Comparison of ENCODE assay signal across 1 cellular context in the genomic region with DNA sequence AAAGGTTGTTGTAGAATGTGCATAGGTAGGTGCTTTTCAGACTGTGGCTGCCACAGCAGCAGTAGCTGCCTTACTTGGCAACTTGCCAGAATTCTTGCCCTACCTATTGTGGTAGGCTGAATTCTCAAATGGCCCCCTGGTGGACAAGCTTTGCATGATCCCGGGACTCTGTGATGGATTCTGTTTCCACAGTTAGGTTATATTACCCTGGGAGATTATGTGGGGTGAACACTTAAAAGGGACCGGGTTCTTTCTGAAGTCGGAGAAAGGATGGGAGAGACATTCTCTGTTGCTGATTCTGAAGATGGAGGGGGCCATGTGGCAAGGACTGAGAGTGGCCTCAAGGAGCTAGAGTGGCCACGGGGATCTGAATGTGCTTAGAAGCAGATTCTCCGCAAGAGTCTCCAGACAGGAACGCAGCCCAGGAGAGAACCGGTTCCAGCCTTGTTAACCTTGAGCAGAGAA.
A peak's percentile ranks its signal among the peaks of the same experiment; 100 is the strongest.
TF ChIP-seq lines count a peak whose summit lies in the region.

No MANE protein-coding gene starts in this region.

TF ChIP-seq in HEK293, 187 proteins besides CTCF, POLR2A, EP300 and RAD21 (continued from another document):
- TF ChIP-seq, protein P1, sequence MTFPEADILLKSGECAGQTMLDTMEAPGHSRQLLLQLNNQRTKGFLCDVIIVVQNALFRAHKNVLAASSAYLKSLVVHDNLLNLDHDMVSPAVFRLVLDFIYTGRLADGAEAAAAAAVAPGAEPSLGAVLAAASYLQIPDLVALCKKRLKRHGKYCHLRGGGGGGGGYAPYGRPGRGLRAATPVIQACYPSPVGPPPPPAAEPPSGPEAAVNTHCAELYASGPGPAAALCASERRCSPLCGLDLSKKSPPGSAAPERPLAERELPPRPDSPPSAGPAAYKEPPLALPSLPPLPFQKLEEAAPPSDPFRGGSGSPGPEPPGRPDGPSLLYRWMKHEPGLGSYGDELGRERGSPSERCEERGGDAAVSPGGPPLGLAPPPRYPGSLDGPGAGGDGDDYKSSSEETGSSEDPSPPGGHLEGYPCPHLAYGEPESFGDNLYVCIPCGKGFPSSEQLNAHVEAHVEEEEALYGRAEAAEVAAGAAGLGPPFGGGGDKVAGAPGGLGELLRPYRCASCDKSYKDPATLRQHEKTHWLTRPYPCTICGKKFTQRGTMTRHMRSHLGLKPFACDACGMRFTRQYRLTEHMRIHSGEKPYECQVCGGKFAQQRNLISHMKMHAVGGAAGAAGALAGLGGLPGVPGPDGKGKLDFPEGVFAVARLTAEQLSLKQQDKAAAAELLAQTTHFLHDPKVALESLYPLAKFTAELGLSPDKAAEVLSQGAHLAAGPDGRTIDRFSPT (tag by site-specific recombination; IDR thresholded peaks at IDR 0.05): no peak
- TF ChIP-seq ZNF324 (tag by site-specific recombination; IDR thresholded peaks at IDR 0.05): 0 out of 2 replicates have a peak, but pooled peaks have one; percentile 54
- TF ChIP-seq, protein P2, sequence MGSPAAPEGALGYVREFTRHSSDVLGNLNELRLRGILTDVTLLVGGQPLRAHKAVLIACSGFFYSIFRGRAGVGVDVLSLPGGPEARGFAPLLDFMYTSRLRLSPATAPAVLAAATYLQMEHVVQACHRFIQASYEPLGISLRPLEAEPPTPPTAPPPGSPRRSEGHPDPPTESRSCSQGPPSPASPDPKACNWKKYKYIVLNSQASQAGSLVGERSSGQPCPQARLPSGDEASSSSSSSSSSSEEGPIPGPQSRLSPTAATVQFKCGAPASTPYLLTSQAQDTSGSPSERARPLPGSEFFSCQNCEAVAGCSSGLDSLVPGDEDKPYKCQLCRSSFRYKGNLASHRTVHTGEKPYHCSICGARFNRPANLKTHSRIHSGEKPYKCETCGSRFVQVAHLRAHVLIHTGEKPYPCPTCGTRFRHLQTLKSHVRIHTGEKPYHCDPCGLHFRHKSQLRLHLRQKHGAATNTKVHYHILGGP (tag by site-specific recombination; IDR thresholded peaks at IDR 0.05): peak; percentile 71
- peak; percentile 99 for TF ChIP-seq ZNF544 (tag by site-specific recombination; IDR thresholded peaks at IDR 0.05)
- peak; percentile 81 for TF ChIP-seq ZNF529 (tag by site-specific recombination; IDR thresholded peaks at IDR 0.05; ENCODE audit: insufficient replicate concordance)
- TF ChIP-seq KLF10 (tag by site-specific recombination; IDR thresholded peaks at IDR 0.05): peak; percentile 84
- TF ChIP-seq ZNF248 (tag by site-specific recombination; IDR thresholded peaks at IDR 0.05): 0 out of 2 replicates have a peak, but pooled peaks have one; percentile 63
- peak; percentile 68; the same call in 1 of the 2 replicates for TF ChIP-seq ZNF221 (tag by site-specific recombination; IDR thresholded peaks at IDR 0.05; ENCODE audit: borderline replicate concordance)
- TF ChIP-seq ZNF341 (tag by site-specific recombination; IDR thresholded peaks at IDR 0.05; ENCODE audit: low read depth): no peak
- no peak for TF ChIP-seq ZNF202 (tag by site-specific recombination; IDR thresholded peaks at IDR 0.05; ENCODE audit: borderline replicate concordance)
- no peak for TF ChIP-seq HOXC10 (CRISPR knock-in tag; IDR thresholded peaks at IDR 0.05)
- TF ChIP-seq ZNF626 (tag by site-specific recombination; IDR thresholded peaks at IDR 0.05): peak; percentile 96
- no peak for TF ChIP-seq ZNF138 (tag by site-specific recombination; IDR thresholded peaks at IDR 0.05; ENCODE audit: borderline replicate concordance)
- no peak for TF ChIP-seq MYNN (tag by site-specific recombination; IDR thresholded peaks at IDR 0.05; ENCODE audit: borderline replicate concordance)
- peak; percentile 7; the same call in 1 of the 2 replicates for TF ChIP-seq ZNF654 (tag by site-specific recombination; IDR thresholded peaks at IDR 0.05; ENCODE audit: low read depth)
- TF ChIP-seq ZNF660 (tag by site-specific recombination; IDR thresholded peaks at IDR 0.05): peak; percentile 98
- TF ChIP-seq ZNF776 (tag by site-specific recombination; IDR thresholded peaks at IDR 0.05; ENCODE audit: borderline replicate concordance): peak; percentile 98
- TF ChIP-seq MZF1 (tag by site-specific recombination; IDR thresholded peaks at IDR 0.05; ENCODE audit: borderline replicate concordance): peak; percentile 32; the same call in 1 of the 2 replicates
- TF ChIP-seq ZNF670 (tag by site-specific recombination; IDR thresholded peaks at IDR 0.05; ENCODE audit: low read depth): no peak
- TF ChIP-seq, protein P3, sequence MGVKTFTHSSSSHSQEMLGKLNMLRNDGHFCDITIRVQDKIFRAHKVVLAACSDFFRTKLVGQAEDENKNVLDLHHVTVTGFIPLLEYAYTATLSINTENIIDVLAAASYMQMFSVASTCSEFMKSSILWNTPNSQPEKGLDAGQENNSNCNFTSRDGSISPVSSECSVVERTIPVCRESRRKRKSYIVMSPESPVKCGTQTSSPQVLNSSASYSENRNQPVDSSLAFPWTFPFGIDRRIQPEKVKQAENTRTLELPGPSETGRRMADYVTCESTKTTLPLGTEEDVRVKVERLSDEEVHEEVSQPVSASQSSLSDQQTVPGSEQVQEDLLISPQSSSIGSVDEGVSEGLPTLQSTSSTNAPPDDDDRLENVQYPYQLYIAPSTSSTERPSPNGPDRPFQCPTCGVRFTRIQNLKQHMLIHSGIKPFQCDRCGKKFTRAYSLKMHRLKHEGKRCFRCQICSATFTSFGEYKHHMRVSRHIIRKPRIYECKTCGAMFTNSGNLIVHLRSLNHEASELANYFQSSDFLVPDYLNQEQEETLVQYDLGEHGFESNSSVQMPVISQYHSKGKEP (tag by site-specific recombination; IDR thresholded peaks at IDR 0.05): peak; percentile 83
- peak; percentile 84 for TF ChIP-seq ZNF549 (tag by site-specific recombination; IDR thresholded peaks at IDR 0.05)
- TF ChIP-seq, protein P4, sequence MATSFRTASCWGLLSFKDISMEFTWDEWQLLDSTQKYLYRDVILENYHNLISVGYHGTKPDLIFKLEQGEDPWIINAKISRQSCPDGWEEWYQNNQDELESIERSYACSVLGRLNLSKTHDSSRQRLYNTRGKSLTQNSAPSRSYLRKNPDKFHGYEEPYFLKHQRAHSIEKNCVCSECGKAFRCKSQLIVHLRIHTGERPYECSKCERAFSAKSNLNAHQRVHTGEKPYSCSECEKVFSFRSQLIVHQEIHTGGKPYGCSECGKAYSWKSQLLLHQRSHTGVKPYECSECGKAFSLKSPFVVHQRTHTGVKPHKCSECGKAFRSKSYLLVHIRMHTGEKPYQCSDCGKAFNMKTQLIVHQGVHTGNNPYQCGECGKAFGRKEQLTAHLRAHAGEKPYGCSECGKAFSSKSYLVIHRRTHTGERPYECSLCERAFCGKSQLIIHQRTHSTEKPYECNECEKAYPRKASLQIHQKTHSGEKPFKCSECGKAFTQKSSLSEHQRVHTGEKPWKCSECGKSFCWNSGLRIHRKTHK (tag by site-specific recombination; IDR thresholded peaks at IDR 0.05): no peak
- TF ChIP-seq ZNF37A (tag by site-specific recombination; IDR thresholded peaks at IDR 0.05): peak; percentile 93
- peak; percentile 97 for TF ChIP-seq ZNF184 (tag by site-specific recombination; IDR thresholded peaks at IDR 0.05)
- peak; percentile 16; the same call in 1 of the 2 replicates for TF ChIP-seq ZIC2 (tag by site-specific recombination; IDR thresholded peaks at IDR 0.05)
- peak; percentile 97 for TF ChIP-seq ZNF561 (tag by site-specific recombination; IDR thresholded peaks at IDR 0.05; ENCODE audit: borderline replicate concordance)
- peak; percentile 29; the same call in 1 of the 2 replicates for TF ChIP-seq KLF16 (tag by site-specific recombination; IDR thresholded peaks at IDR 0.05)
- peak; percentile 81 for TF ChIP-seq ZNF510 (tag by site-specific recombination; IDR thresholded peaks at IDR 0.05; ENCODE audit: insufficient replicate concordance)
- TF ChIP-seq, protein P5, sequence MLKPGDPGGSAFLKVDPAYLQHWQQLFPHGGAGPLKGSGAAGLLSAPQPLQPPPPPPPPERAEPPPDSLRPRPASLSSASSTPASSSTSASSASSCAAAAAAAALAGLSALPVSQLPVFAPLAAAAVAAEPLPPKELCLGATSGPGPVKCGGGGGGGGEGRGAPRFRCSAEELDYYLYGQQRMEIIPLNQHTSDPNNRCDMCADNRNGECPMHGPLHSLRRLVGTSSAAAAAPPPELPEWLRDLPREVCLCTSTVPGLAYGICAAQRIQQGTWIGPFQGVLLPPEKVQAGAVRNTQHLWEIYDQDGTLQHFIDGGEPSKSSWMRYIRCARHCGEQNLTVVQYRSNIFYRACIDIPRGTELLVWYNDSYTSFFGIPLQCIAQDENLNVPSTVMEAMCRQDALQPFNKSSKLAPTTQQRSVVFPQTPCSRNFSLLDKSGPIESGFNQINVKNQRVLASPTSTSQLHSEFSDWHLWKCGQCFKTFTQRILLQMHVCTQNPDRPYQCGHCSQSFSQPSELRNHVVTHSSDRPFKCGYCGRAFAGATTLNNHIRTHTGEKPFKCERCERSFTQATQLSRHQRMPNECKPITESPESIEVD (tag by site-specific recombination; IDR thresholded peaks at IDR 0.05): peak; percentile 30; the same call in 1 of the 2 replicates
- peak; percentile 82 for TF ChIP-seq ZNF112 (tag by site-specific recombination; IDR thresholded peaks at IDR 0.05)
- TF ChIP-seq ZNF830 (tag by site-specific recombination; IDR thresholded peaks at IDR 0.05; ENCODE audit: low read depth): peak; percentile 96
- TF ChIP-seq ZNF473 (tag by site-specific recombination; IDR thresholded peaks at IDR 0.05): peak; percentile 66; the same call in 1 of the 2 replicates
- TF ChIP-seq ZNF311 (tag by site-specific recombination; IDR thresholded peaks at IDR 0.05; ENCODE audit: borderline replicate concordance): 0 out of 2 replicates have a peak, but pooled peaks have one; percentile 34
- peak; percentile 79 for TF ChIP-seq OSR2 (tag by site-specific recombination; IDR thresholded peaks at IDR 0.05)
- peak; percentile 42 for TF ChIP-seq SETDB1 (IDR thresholded peaks at IDR 0.05; ENCODE audit: insufficient read length, low read length)
- TF ChIP-seq, protein P6, sequence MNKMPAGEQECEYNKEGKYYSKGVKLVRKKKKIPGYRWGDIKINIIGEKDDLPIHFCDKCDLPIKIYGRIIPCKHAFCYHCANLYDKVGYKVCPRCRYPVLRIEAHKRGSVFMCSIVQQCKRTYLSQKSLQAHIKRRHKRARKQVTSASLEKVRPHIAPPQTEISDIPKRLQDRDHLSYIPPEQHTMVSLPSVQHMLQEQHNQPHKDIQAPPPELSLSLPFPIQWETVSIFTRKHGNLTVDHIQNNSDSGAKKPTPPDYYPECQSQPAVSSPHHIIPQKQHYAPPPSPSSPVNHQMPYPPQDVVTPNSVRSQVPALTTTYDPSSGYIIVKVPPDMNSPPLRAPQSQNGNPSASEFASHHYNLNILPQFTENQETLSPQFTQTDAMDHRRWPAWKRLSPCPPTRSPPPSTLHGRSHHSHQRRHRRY (tag by site-specific recombination; IDR thresholded peaks at IDR 0.05): no peak
- TF ChIP-seq ZNF624 (tag by site-specific recombination; IDR thresholded peaks at IDR 0.05): peak; percentile 90
